14 cellular contexts compared by ENCODE assay signal in genomic region chr10:70160798-70161197, GRCh38.
"Had no signal": no experiment of that assay in that cellular context is flagged by ENCODE, and none has a peak within 500 bp of the region (broad histone marks: within the 10 kb centered on the region; RNA-seq: fewer than 3 reads in every experiment).

No MANE protein-coding gene starts in this region.

- H3K9me3 ChIP-seq: gastroesophageal sphincter, pancreas, thyroid gland, vagina had no signal

- H3K27me3 ChIP-seq: gastroesophageal sphincter, pancreas, thyroid gland, vagina had no signal

- H3K27ac ChIP-seq: gastroesophageal sphincter, pancreas, thyroid gland, vagina had no signal

- ATAC-seq: gastroesophageal sphincter, left ventricle myocardium superior, pancreas had no signal

- DNase-seq: activated CD4-positive, CD25-positive, alpha-beta regulatory T cell; activated CD8-positive, alpha-beta memory T cell treated with anti-CD3 and anti-CD28 coated beads for 24 hours; activated gamma-delta T cell; anterior cingulate cortex; cerebellar nuclear complex; dermis blood vessel endothelial cell; left ventricle myocardium superior; pancreas; retina; stimulated activated CD4-positive, alpha-beta T cell treated with anti-CD3 and anti-CD28 coated beads, Interleukin-15, amount 100 ng/mL, for 24 hours; stimulated activated CD4-positive, alpha-beta T cell treated with anti-CD3 and anti-CD28 coated beads, Interleukin-4, amount 100 ng/mL, for 24 hours; thyroid gland had no signal

- H3K4me3 ChIP-seq: gastroesophageal sphincter, pancreas, thyroid gland, vagina had no signal
